ENCODE assay signal across 8 cellular contexts in genomic region chr4:140156529-140157171, GRCh38. TPM values are rescaled to one million over a fixed set of nuclear protein-coding genes. Genes with fewer than 3 reads are reported as not detected.
DNase-seq lines count a peak whose midpoint lies in the region; ATAC-seq lines count a peak whose summit lies in the region.
"Had no signal": no experiment of that assay in that cellular context is flagged by ENCODE, and none has a peak within 500 bp of the region (broad histone marks: within the 10 kb centered on the region; RNA-seq: fewer than 3 reads in every experiment).

No MANE protein-coding gene starts in this region.

- no peak overlapping the region for H2BK15ac ChIP-seq in mesenchymal stem cell (ENCODE audit: low read depth, poor library complexity, severe bottlenecking)

- ATAC-seq in GM19395 (IDR thresholded peaks at IDR 0.05; ENCODE audit: unreplicated experiment), result peak; percentile 68
- peak; percentile 58 for ATAC-seq in HG03064 (IDR thresholded peaks at IDR 0.05; ENCODE audit: low read depth, unreplicated experiment)
- no peak for ATAC-seq in T-helper 17 cell
- no peak for ATAC-seq in right cardiac atrium

- no peak overlapping the region for H4K8ac ChIP-seq in mesenchymal stem cell (ENCODE audit: low read length)

- no peak overlapping the region for H3K23ac ChIP-seq in mesenchymal stem cell (ENCODE audit: low read length in 2 of 2)

- no peak overlapping the region for H3K18ac ChIP-seq in mesenchymal stem cell (ENCODE audit: low read depth in 1 of 2, low read length in 2 of 2)

- H3K36me3 ChIP-seq in mesenchymal stem cell (ENCODE audit: control insufficient read depth in 1 of 2, insufficient read depth in 2 of 2, low read depth in 1 of 2, low read length in 2 of 2), result no peaks in the 10 kb centered on the region

- H2BK12ac ChIP-seq in mesenchymal stem cell (ENCODE audit: low read length in 2 of 2), result no peak overlapping the region

- peaks cover 1% of the 10 kb centered on the region for H3K9me3 ChIP-seq in T-helper 17 cell (ENCODE audit: control insufficient read depth, low read length, poor library complexity, severe bottlenecking)
- no peaks in the 10 kb centered on the region for H3K9me3 ChIP-seq in mesenchymal stem cell (ENCODE audit: control insufficient read depth, low read length)
- H3K9me3 ChIP-seq in right cardiac atrium (ENCODE audit: control insufficient read depth, low read length), result no peaks in the 10 kb centered on the region

- no peaks in the 10 kb centered on the region for H3K27me3 ChIP-seq in mesenchymal stem cell (ENCODE audit: control insufficient read depth in 1 of 2, insufficient read depth in 1 of 2, low read length in 2 of 2)
- H3K27me3 ChIP-seq in right cardiac atrium (ENCODE audit: control insufficient read depth, insufficient read depth), result no peaks in the 10 kb centered on the region

- H3K36me3 Mint-ChIP-seq in T-helper 17 cell (ENCODE audit: low read depth), result no peaks in the 10 kb centered on the region

- H3K4me3 ChIP-seq in mesenchymal stem cell (ENCODE audit: insufficient read depth in 1 of 2, low read depth in 1 of 2, low read length in 2 of 2), result no peak overlapping the region
- H3K4me3 ChIP-seq in right cardiac atrium (ENCODE audit: low read length), result no peak overlapping the region

- H3K27me3 Mint-ChIP-seq in T-helper 17 cell, result no peaks in the 10 kb centered on the region

- no peak overlapping the region for H2AK5ac ChIP-seq in mesenchymal stem cell (ENCODE audit: low read length, severe bottlenecking)

- H4K91ac ChIP-seq in mesenchymal stem cell (ENCODE audit: low read length), result no peak overlapping the region

- no peak overlapping the region for H3K4ac ChIP-seq in mesenchymal stem cell (ENCODE audit: low read depth in 1 of 2, low read length in 2 of 2)

- peak overlapping the region; percentile 32 for H3K27ac Mint-ChIP-seq in T-helper 17 cell

- WGBS in mesenchymal stem cell, result 89% methylated on average over 4 of the region's 4 CpGs
- 76% methylated on average over 4 of the region's 4 CpGs for WGBS in right cardiac atrium

- H3K9ac ChIP-seq in mesenchymal stem cell (ENCODE audit: low read length), result no peak overlapping the region

- H3K27ac ChIP-seq in mesenchymal stem cell (ENCODE audit: low read length, poor library complexity, severe bottlenecking) (no peak overlapping the region), right cardiac atrium (ENCODE audit: low read length) (no peak overlapping the region)

- no peak overlapping the region for H2BK5ac ChIP-seq in mesenchymal stem cell (ENCODE audit: low read depth, low read length, poor library complexity, severe bottlenecking)

- no peak overlapping the region for H2BK120ac ChIP-seq in mesenchymal stem cell (ENCODE audit: low read depth, low read length)

- peaks cover 5% of the 10 kb centered on the region for H3K4me1 ChIP-seq in mesenchymal stem cell (ENCODE audit: control insufficient read depth, insufficient read depth, low read depth, low read length)
- H3K4me1 ChIP-seq in right cardiac atrium (ENCODE audit: control insufficient read depth, insufficient read depth, low read length), result no peaks in the 10 kb centered on the region

- H3K4me3 Mint-ChIP-seq in T-helper 17 cell, result no peak overlapping the region

- H2AFZ ChIP-seq in mesenchymal stem cell (ENCODE audit: low read depth, low read length), result no peak overlapping the region

- no peaks in the 10 kb centered on the region for H3K79me1 ChIP-seq in mesenchymal stem cell (replicated peaks; ENCODE audit: low read length, poor library complexity, severe bottlenecking)

- H3K4me2 ChIP-seq in mesenchymal stem cell (ENCODE audit: low read length, poor library complexity, severe bottlenecking), result no peak overlapping the region

- no peak for DNase-seq in T-helper 17 cell
- DNase-seq in stimulated activated CD8-positive, alpha-beta memory T cell treated with anti-CD3 and anti-CD28 coated beads, Interleukin-4, amount 100 ng/mL, for 48 hours, result peak; percentile 41
- DNase-seq in NCI-H1105 treated with DMSO at 0.1 percent for 48 hours (lab: John Stamatoyannopoulos, UW), result no peak
- DNase-seq in mesenchymal stem cell, result no peak
- no peak for DNase-seq in right cardiac atrium
- DNase-seq: trophoblast cell had no signal

- H3K4me1 Mint-ChIP-seq in T-helper 17 cell, result peaks cover 20% of the 10 kb centered on the region

- intact Hi-C loops in right cardiac atrium (cut with DNase I), result loop anchor here (5.0 to 10.0 kb wide), 5 partner anchors 62 to 422 kb away; no protein-coding TSS in a partner anchor

- no peak overlapping the region for H3K14ac ChIP-seq in mesenchymal stem cell (ENCODE audit: low read length in 2 of 2)

RNA-seq across cellular contexts. Expression of gene MAML3, which starts 2.7 kb away (rescaled TPM):
- 1 to 10 TPM; 1.1 to 4.2 TPM for total RNA-seq in T-helper 17 cell
- polyA plus RNA-seq in mesenchymal stem cell (2013, experiment 1 of 2), result 2.5 TPM
- 2.4 TPM for polyA plus RNA-seq in mesenchymal stem cell (2013, experiment 2 of 2)
- total RNA-seq in right cardiac atrium, result 1 to 10 TPM; 2.6 to 4.2 (median 3.3) TPM
- 1.6 TPM for polyA plus RNA-seq in right cardiac atrium

Comparison
In these comparisons a context has a peak if more than half of its experiments do, and no peak if none do; other contexts are left out.
1. ATAC-seq: peak in GM19395 (single experiment) and HG03064 (single experiment); none in T-helper 17 cell (single experiment) and right cardiac atrium (0 of 2).